In genomic region chr17:38225844-38226495, GRCh38 we compare ENCODE assay signal across 4 cellular contexts. TPM values are rescaled to one million over a fixed set of nuclear protein-coding genes. Genes with fewer than 3 reads are reported as not detected.
"Had no signal": no experiment of that assay in that cellular context is flagged by ENCODE, and none has a peak within 500 bp of the region (broad histone marks: within the 10 kb centered on the region; RNA-seq: fewer than 3 reads in every experiment).

No MANE protein-coding gene starts in this region.

RNA-seq across cellular contexts. Expression of gene TBC1D3, which starts 33.6 kb away (rescaled TPM):
- total RNA-seq: HT-29, HT1080, IMR-90 had no signal
- polyA plus RNA-seq: IgD-negative memory B cell, IMR-90 had no signal
